In genomic region chrX:110692876-110693275, GRCh38 we compare ENCODE assay signal across 28 cellular contexts.
"Had no signal": no experiment of that assay in that cellular context is flagged by ENCODE, and none has a peak within 500 bp of the region (broad histone marks: within the 10 kb centered on the region; RNA-seq: fewer than 3 reads in every experiment).

No MANE protein-coding gene starts in this region.

- H3K27ac Mint-ChIP-seq: mesothelial cell of epicardium; naive B cell; natural killer cell treated with Interleukin-12 subunit alpha and Interleukin-12 subunit beta and Interleukin-15 and Interleukin-18, amount 100 ng/mL, for 72 hours; stimulated activated effector memory CD8-positive, alpha-beta T cell treated with anti-CD3 and anti-CD28 coated beads, Interleukin-12 subunit alpha, Interleukin-12 subunit beta, amount 100 ng/mL, for 72 hours had no signal

- H3K36me3 ChIP-seq: gastrocnemius medialis, left lung, neutrophil, pancreas, right lobe of liver, thoracic aorta, tibial nerve, upper lobe of right lung, uterus had no signal

- FAIRE-seq: endothelial cell of umbilical vein, kidney, small intestine had no signal

- H3K4me3 ChIP-seq: coronary artery, esophagus muscularis mucosa, gastrocnemius medialis, left lung, mucosa of descending colon, pancreas, right lobe of liver, thoracic aorta, tibial nerve, upper lobe of right lung, uterus had no signal

- H3K4me1 Mint-ChIP-seq: neural crest cell; stimulated activated effector memory CD8-positive, alpha-beta T cell treated with anti-CD3 and anti-CD28 coated beads, Interleukin-12 subunit alpha, Interleukin-12 subunit beta, amount 100 ng/mL, for 72 hours had no signal

- H3K27ac ChIP-seq: coronary artery, gastrocnemius medialis, left lung, neutrophil, pancreas, right lobe of liver, thoracic aorta, tibial nerve, upper lobe of right lung, uterus had no signal

- H3K9me3 Mint-ChIP-seq: mesothelial cell of epicardium; natural killer cell treated with Interleukin-12 subunit alpha and Interleukin-12 subunit beta and Interleukin-15 and Interleukin-18, amount 100 ng/mL, for 72 hours; neural crest cell; stimulated activated effector memory CD8-positive, alpha-beta T cell treated with anti-CD3 and anti-CD28 coated beads, Interleukin-12 subunit alpha, Interleukin-12 subunit beta, amount 100 ng/mL, for 72 hours had no signal

- H3K27me3 ChIP-seq: esophagus muscularis mucosa, gastrocnemius medialis, left lung, neutrophil, pancreas, right lobe of liver, upper lobe of right lung had no signal

- DNase-seq: dermis blood vessel endothelial cell; effector memory CD4-positive, alpha-beta T cell; gastrocnemius medialis; head of caudate nucleus; kidney; left lung; mesenchymal stem cell; mucosa of descending colon; naive B cell; pancreas; right lobe of liver; small intestine; stimulated activated CD4-positive, alpha-beta T cell treated with anti-CD3 and anti-CD28 coated beads, Interleukin-15, amount 100 ng/mL, for 24 hours; stimulated activated CD4-positive, alpha-beta T cell treated with anti-CD3 and anti-CD28 coated beads, Interleukin-4, amount 100 ng/mL, for 24 hours; stimulated activated naive CD8-positive, alpha-beta T cell treated with anti-CD3 and anti-CD28 coated beads, Interleukin-15, Interleukin-2, amounts not matched to agents 100 U/mL and 50 U/mL, for 24 hours; substantia nigra; upper lobe of right lung; uterus had no signal

- H3K36me3 Mint-ChIP-seq: mesothelial cell of epicardium; naive B cell; natural killer cell treated with Interleukin-12 subunit alpha and Interleukin-12 subunit beta and Interleukin-15 and Interleukin-18, amount 100 ng/mL, for 72 hours; stimulated activated effector memory CD8-positive, alpha-beta T cell treated with anti-CD3 and anti-CD28 coated beads, Interleukin-12 subunit alpha, Interleukin-12 subunit beta, amount 100 ng/mL, for 72 hours had no signal

- H3K4me3 Mint-ChIP-seq: mesothelial cell of epicardium; naive B cell; natural killer cell treated with Interleukin-12 subunit alpha and Interleukin-12 subunit beta and Interleukin-15 and Interleukin-18, amount 100 ng/mL, for 72 hours; neural crest cell; stimulated activated effector memory CD8-positive, alpha-beta T cell treated with anti-CD3 and anti-CD28 coated beads, Interleukin-12 subunit alpha, Interleukin-12 subunit beta, amount 100 ng/mL, for 72 hours had no signal

- H3K27me3 Mint-ChIP-seq: naive B cell had no signal
